In genomic region chr4:2489081-2489805, GRCh38 we compare ENCODE assay signal across 18 cellular contexts. TPM values are rescaled to one million over a fixed set of nuclear protein-coding genes. Genes with fewer than 3 reads are reported as not detected.
A peak's percentile ranks its signal among the peaks of the same experiment; 100 is the strongest.
DNase-seq lines count a peak whose midpoint lies in the region; ATAC-seq and TF ChIP-seq lines count a peak whose summit lies in the region.
"Had no signal": no experiment of that assay in that cellular context is flagged by ENCODE, and none has a peak within 500 bp of the region (broad histone marks: within the 10 kb centered on the region; RNA-seq: fewer than 3 reads in every experiment).

No MANE protein-coding gene starts in this region.

- no peak overlapping the region for H3K56ac ChIP-seq in H9 (ENCODE audit: insufficient read length, low read depth, low read length)

- H2BK12ac ChIP-seq in H9 (ENCODE audit: insufficient read length, low read depth, low read length): no peak overlapping the region

- H3K27ac ChIP-seq in H9 (ENCODE audit: insufficient read length, low read depth, low read length) (no peak overlapping the region), lower lobe of right lung (no peak overlapping the region)
- H3K27ac ChIP-seq: pancreas had no signal

- H3K9ac ChIP-seq in H9 (ENCODE audit: extremely low read depth, insufficient read length, low read length): no peak overlapping the region

- H3K9me3 ChIP-seq in H9 (ENCODE audit: control insufficient read depth, low read depth, low read length) (no peaks in the 10 kb centered on the region), lower lobe of right lung (no peaks in the 10 kb centered on the region)
- H3K9me3 ChIP-seq: BE2C, HAP-1, pancreas had no signal

- H4K5ac ChIP-seq in H9 (ENCODE audit: insufficient read length, low read depth, low read length): no peak overlapping the region

- H3K4me3 ChIP-seq in lower lobe of right lung: no peak overlapping the region
- H3K4me3 ChIP-seq: HAP-1, pancreas had no signal

- H3K14ac ChIP-seq in H9 (ENCODE audit: insufficient read depth, low read length): 0 out of 2 replicates have a peak overlapping the region, but pooled peaks have one; percentile 0

- H2AFZ ChIP-seq in H9 (ENCODE audit: low read length): no peak overlapping the region

- H2AK5ac ChIP-seq in H9 (ENCODE audit: insufficient read length, low read length): no peak overlapping the region

- no peak overlapping the region for H2BK120ac ChIP-seq in H9 (ENCODE audit: low read depth, low read length, poor library complexity, severe bottlenecking)

- H3K4me3 Mint-ChIP-seq in CD14-positive monocyte: no peak overlapping the region
- H3K4me3 Mint-ChIP-seq in H9: no peak overlapping the region
- no peak overlapping the region for H3K4me3 Mint-ChIP-seq in brain
- H3K4me3 Mint-ChIP-seq in nephron progenitor cell: no peak overlapping the region
- no peak overlapping the region for H3K4me3 Mint-ChIP-seq in type B pancreatic cell

- TF ChIP-seq CTCF in CD14-positive monocyte (IDR thresholded peaks at IDR 0.05) (no peak), H9 (conservative IDR thresholded peaks at IDR 0.05) (no peak), brain (conservative IDR thresholded peaks at IDR 0.05) (no peak), nephron progenitor cell (IDR thresholded peaks at IDR 0.05) (no peak), lower lobe of right lung (IDR thresholded peaks at IDR 0.05) (no peak), type B pancreatic cell (conservative IDR thresholded peaks at IDR 0.05) (no peak)

- H4K91ac ChIP-seq in H9 (ENCODE audit: insufficient read length, low read depth, low read length): no peak overlapping the region

- no peak overlapping the region for H2BK5ac ChIP-seq in H9 (ENCODE audit: insufficient read length, low read length)

- H4K8ac ChIP-seq in H9 (replicated peaks; ENCODE audit: insufficient read length, low read depth, low read length): no peak overlapping the region

- ATAC-seq in lower lobe of right lung: no peak
- ATAC-seq: pancreas, SK-N-SH treated with all-trans-retinoic acid at 6 μM for 48 hours had no signal

- H3K23ac ChIP-seq in H9 (ENCODE audit: insufficient read length, low read depth, low read length): no peak overlapping the region

- peaks cover 0 to 2% (median 0%) of the 10 kb centered on the region in 3 donors for H3K27me3 Mint-ChIP-seq in CD14-positive monocyte (ENCODE audit: low read depth in 3 of 3)
- H3K27me3 Mint-ChIP-seq in H9 (ENCODE audit: low read depth): no peaks in the 10 kb centered on the region
- no peaks in the 10 kb centered on the region for H3K27me3 Mint-ChIP-seq in brain
- H3K27me3 Mint-ChIP-seq in nephron progenitor cell (ENCODE audit: low read depth, poor library complexity): no peaks in the 10 kb centered on the region
- H3K27me3 Mint-ChIP-seq in type B pancreatic cell: no peaks in the 10 kb centered on the region

- H2BK20ac ChIP-seq in H9 (ENCODE audit: low read depth, low read length, poor library complexity, severe bottlenecking): no peak overlapping the region

- no peak overlapping the region for H3K4ac ChIP-seq in H9 (ENCODE audit: low read depth, low read length)

- H3K4me2 ChIP-seq in H9 (ENCODE audit: insufficient read depth, insufficient read length, low read length): no peak overlapping the region

- H3K79me2 ChIP-seq in H9 (ENCODE audit: insufficient read depth, low read length): peaks cover 58% of the 10 kb centered on the region; the same call in 1 of the 2 replicates

- H3K27me3 ChIP-seq in H9 (ENCODE audit: insufficient read depth, low read length) (no peaks in the 10 kb centered on the region), lower lobe of right lung (ENCODE audit: low read depth) (no peaks in the 10 kb centered on the region)
- H3K27me3 ChIP-seq: BE2C, pancreas had no signal

- no peak overlapping the region for H2BK15ac ChIP-seq in H9 (ENCODE audit: low read depth, low read length)

- H3K27ac Mint-ChIP-seq in CD14-positive monocyte: peak overlapping the region; percentile 27 to 92 (median 77)
- H3K27ac Mint-ChIP-seq in H9: peak overlapping the region; percentile 58 to 90 (median 84); a peak in 5 of 7 replicates
- H3K27ac Mint-ChIP-seq in brain: peak overlapping the region in 3 of 5 experiments; percentile 7 to 40 (median 30)
- H3K27ac Mint-ChIP-seq in nephron progenitor cell: peak overlapping the region; percentile 77
- no peak overlapping the region for H3K27ac Mint-ChIP-seq in type B pancreatic cell

- H3K4me1 ChIP-seq in H9 (ENCODE audit: insufficient read depth, low read length) (no peaks in the 10 kb centered on the region; the same call in 1 of the 2 replicates), lower lobe of right lung (peaks cover 60% of the 10 kb centered on the region)
- H3K4me1 ChIP-seq: HAP-1 had no signal

- DNase-seq in CD14-positive monocyte (ENCODE audit: low spot score) (no peak), H9 (no peak), nephron progenitor cell (no peak), lower lobe of right lung (no peak), D341Med (ENCODE audit: low spot score) (no peak), type B pancreatic cell (ENCODE audit: extremely low spot score, unreplicated experiment) (no peak)
- DNase-seq: activated CD4-positive, alpha-beta T cell treated with anti-CD3 and anti-CD28 coated beads for 48 hours; BE2C; Karpas-422; NCI-H1105 treated with DMSO at 0.1 percent for 48 hours; NCI-H2107; NCI-H69; OCI-M1; pancreas; stimulated activated CD4-positive, alpha-beta T cell treated with anti-CD3 and anti-CD28 coated beads, Interleukin-4, amount 100 ng/mL, for 1 hour had no signal

- H3K23me2 ChIP-seq in H9 (ENCODE audit: insufficient read length, low read depth, low read length, poor library complexity, severe bottlenecking): no peaks in the 10 kb centered on the region

- H3T11ph ChIP-seq in H9 (ENCODE audit: low read length): no peak overlapping the region

- H3K4me1 Mint-ChIP-seq in CD14-positive monocyte: peaks cover 51% of the 10 kb centered on the region
- H3K4me1 Mint-ChIP-seq in H9: peaks cover 37 to 43% of the 10 kb centered on the region in 2 experiments
- peaks cover 21% of the 10 kb centered on the region for H3K4me1 Mint-ChIP-seq in brain
- peaks cover 27% of the 10 kb centered on the region for H3K4me1 Mint-ChIP-seq in nephron progenitor cell
- peaks cover 26% of the 10 kb centered on the region for H3K4me1 Mint-ChIP-seq in type B pancreatic cell (ENCODE audit: unreplicated experiment)

- H4K20me1 ChIP-seq in H9 (ENCODE audit: control insufficient read depth, insufficient read depth, insufficient read length): peaks cover 5% of the 10 kb centered on the region

- no peak overlapping the region for H3K18ac ChIP-seq in H9 (ENCODE audit: insufficient read length, low read depth, low read length)

- no CpG with 5 or more reads among the region's 20 CpGs for WGBS in H9 (ENCODE audit: extremely low coverage, insufficient read length, low lambda C conversion rate)

- peaks cover 51% of the 10 kb centered on the region for H3K36me3 ChIP-seq in lower lobe of right lung

- peaks cover 4% of the 10 kb centered on the region for H3K79me1 ChIP-seq in H9 (ENCODE audit: insufficient read depth, low read depth, low read length, poor library complexity, severe bottlenecking)

- intact Hi-C loops in CD14-positive monocyte (cut with micrococcal nuclease): loop anchor here in 1 of 2 donors (5.0 kb wide), 1 partner anchor 48 kb away; the partner anchor contains the start of gene FAM193A
- intact Hi-C loops in lower lobe of right lung (cut with DNase I): no loop called here

- H3K9me3 Mint-ChIP-seq in CD14-positive monocyte (peaks cover 0 to 3% (median 0%) of the 10 kb centered on the region in 7 donors), H9 (no peaks in the 10 kb centered on the region), brain (peaks cover 0 to 3% (median 0%) of the 10 kb centered on the region in 5 experiments), nephron progenitor cell (no peaks in the 10 kb centered on the region), type B pancreatic cell (no peaks in the 10 kb centered on the region)

- peaks cover 33 to 58% of the 10 kb centered on the region in 2 donors for H3K36me3 Mint-ChIP-seq in CD14-positive monocyte
- H3K36me3 Mint-ChIP-seq in H9 (ENCODE audit: insufficient read depth in 1 of 3, low read depth in 3 of 3): peaks cover 33 to 49% (median 47%) of the 10 kb centered on the region in 3 experiments; a peak in 6 of 7 replicates
- H3K36me3 Mint-ChIP-seq in brain: peaks cover 45% of the 10 kb centered on the region
- H3K36me3 Mint-ChIP-seq in nephron progenitor cell (ENCODE audit: low read depth): peaks cover 43% of the 10 kb centered on the region
- H3K36me3 Mint-ChIP-seq in type B pancreatic cell: peaks cover 18% of the 10 kb centered on the region

RNA-seq across cellular contexts. Expression of gene RNF4, which starts 20.3 kb away (rescaled TPM):
- polyA plus RNA-seq in CD14-positive monocyte (10 to 100 TPM; 28.8 to 37.0 TPM), brain (ENCODE audit: insufficient read depth, low read depth, low replicate concordance) (51.1 TPM)
- total RNA-seq in H9 (2021) (88.5 and 92.0 TPM in 2 replicates), lower lobe of right lung (39.3 TPM), type B pancreatic cell (ENCODE audit: low replicate concordance) (55.9 and 61.4 TPM in 2 replicates)

RNA-seq across cellular contexts. Expression of gene FAM193A, which starts 47.2 kb away (rescaled TPM):
- polyA plus RNA-seq in CD14-positive monocyte (under 1 TPM; 0.66 to 0.82 TPM), brain (ENCODE audit: insufficient read depth, low read depth, low replicate concordance) (21.6 TPM)
- total RNA-seq in H9 (2021) (35.9 and 36.9 TPM in 2 replicates), lower lobe of right lung (26.1 TPM), type B pancreatic cell (ENCODE audit: low replicate concordance) (26.8 and 37.1 TPM in 2 replicates)
